In genomic region chr1:24503003-24503751, GRCh38 we compare ENCODE assay signal across 8 cellular contexts. TPM values are rescaled to one million over a fixed set of nuclear protein-coding genes. Genes with fewer than 3 reads are reported as not detected.
A peak's percentile ranks its signal among the peaks of the same experiment; 100 is the strongest.
DNase-seq lines count a peak whose midpoint lies in the region; TF ChIP-seq lines count a peak whose summit lies in the region.

No MANE protein-coding gene starts in this region.

- WGBS in ectodermal cell, 2 experiments: 4 to 5% methylated on average over 55 to 61 of the region's 61 CpGs

- TF ChIP-seq CTCF in Peyer's patch (IDR thresholded peaks at IDR 0.05): no peak

- TF ChIP-seq POLR2A in Peyer's patch (IDR thresholded peaks at IDR 0.05): peak in 1 of 2 donors; percentile 45

- H3K36me3 ChIP-seq in Peyer's patch (no peaks in the 10 kb centered on the region), ectodermal cell (ENCODE audit: control insufficient read depth, insufficient read depth, low read length) (no peaks in the 10 kb centered on the region), muscle layer of duodenum (ENCODE audit: control insufficient read depth in 1 of 2, insufficient read depth in 2 of 2, low read length in 2 of 2) (no peaks in the 10 kb centered on the region)

- H3K4me3 ChIP-seq in Peyer's patch (peak overlapping the region; percentile 84 to 87 (median 84)), ectodermal cell (ENCODE audit: insufficient read depth, low read depth, low read length) (peak overlapping the region; percentile 63), muscle layer of duodenum (ENCODE audit: low read depth in 1 of 2, low read length in 2 of 2) (peak overlapping the region; percentile 61 to 77)

- H3K27ac ChIP-seq in Peyer's patch (peak overlapping the region; percentile 92 to 99 (median 94)), ectodermal cell (ENCODE audit: insufficient read depth, low read depth, low read length, poor library complexity, severe bottlenecking) (no peak overlapping the region), muscle layer of duodenum (ENCODE audit: low read length) (peak overlapping the region; percentile 67)

- H3K9me3 ChIP-seq in Peyer's patch: no peaks in the 10 kb centered on the region
- no peaks in the 10 kb centered on the region for H3K9me3 ChIP-seq in ectodermal cell (ENCODE audit: control insufficient read depth, low read length)
- H3K9me3 ChIP-seq in muscle layer of duodenum (ENCODE audit: control insufficient read depth in 1 of 2, low read length in 2 of 2): no peaks in the 10 kb centered on the region

- peak; percentile 38 for DNase-seq in NCI-H748 (lab: John Stamatoyannopoulos, UW; ENCODE audit: unreplicated experiment)
- no peak for DNase-seq in NCI-H748 treated with DMSO at 0.1 percent for 48 hours (lab: John Stamatoyannopoulos, UW)
- DNase-seq in Peyer's patch: peak in 2 of 3 donors; percentile 44 to 61
- no peak for DNase-seq in germinal center (ENCODE audit: low spot score)
- DNase-seq in NCI-H446 (lab: John Stamatoyannopoulos, UW): no peak
- DNase-seq in AG20443 (ENCODE audit: low spot score): no peak

- H3K4me1 ChIP-seq in Peyer's patch: peaks cover 0 to 22% (median 7%) of the 10 kb centered on the region in 4 donors
- H3K4me1 ChIP-seq in ectodermal cell (ENCODE audit: control insufficient read depth, insufficient read depth, low read length): peaks cover 12% of the 10 kb centered on the region
- peaks cover 0 to 5% of the 10 kb centered on the region in 2 donors for H3K4me1 ChIP-seq in muscle layer of duodenum (ENCODE audit: control insufficient read depth in 1 of 2, insufficient read depth in 2 of 2, low read length in 2 of 2)

- H3K27me3 ChIP-seq in Peyer's patch: no peaks in the 10 kb centered on the region
- peaks cover 29% of the 10 kb centered on the region for H3K27me3 ChIP-seq in ectodermal cell (ENCODE audit: control insufficient read depth, insufficient read depth, low read length, poor library complexity, severe bottlenecking)
- no peaks in the 10 kb centered on the region for H3K27me3 ChIP-seq in muscle layer of duodenum (ENCODE audit: low read depth, low read length)

RNA-seq across cellular contexts. Expression of gene RCAN3, which starts 0.5 kb away (rescaled TPM):
- 10 to 100 TPM in 2 of 4 donors, 1 to 10 TPM in 2; 5.4 to 15.7 (median 9.3) TPM for total RNA-seq in Peyer's patch
- 8.0 TPM for polyA plus RNA-seq in ectodermal cell (2013, experiment 1 of 4)
- 8.7 TPM for polyA plus RNA-seq in ectodermal cell (2013, experiment 2 of 4)
- 5.8 TPM for polyA plus RNA-seq in ectodermal cell (2013, experiment 3 of 4)
- polyA plus RNA-seq in ectodermal cell (2013, experiment 4 of 4): 6.4 TPM

RNA-seq across cellular contexts. Expression of gene NCMAP, which starts 52.7 kb away (rescaled TPM):
- 1 to 10 TPM; 1.6 to 9.5 (median 4.2) TPM for total RNA-seq in Peyer's patch
- polyA plus RNA-seq in ectodermal cell (2013, experiment 1 of 4): not detected
- not detected for polyA plus RNA-seq in ectodermal cell (2013, experiment 2 of 4)
- polyA plus RNA-seq in ectodermal cell (2013, experiment 3 of 4): not detected
- not detected for polyA plus RNA-seq in ectodermal cell (2013, experiment 4 of 4)

Comparison
In these comparisons a context has a peak if more than half of its experiments do, and no peak if none do; other contexts are left out.
1. DNase-seq: peak in NCI-H748 (single experiment) and Peyer's patch (2 of 3); none in NCI-H748 treated with DMSO at 0.1 percent for 48 hours (single experiment), germinal center (single experiment), NCI-H446 (0 of 2) and AG20443 (single experiment).
2. Peak in every context shown above with its lines, with median percentiles within 50 percentile points of each other: H3K4me3 ChIP-seq.